Comparison of ENCODE assay signal across 1 cellular context in genomic region chr5:98929982-98930355, GRCh38.
TF ChIP-seq lines count a peak whose summit lies in the region.

No MANE protein-coding gene starts in this region.

TF ChIP-seq in endothelial cell of umbilical vein, 7 proteins besides CTCF, POLR2A, EP300 and RAD21:
- TF ChIP-seq MYC (IDR thresholded peaks at IDR 0.05; ENCODE audit: low read depth, low read length), result no peak
- no peak for TF ChIP-seq POLR2AphosphoS5 (IDR thresholded peaks at IDR 0.05; ENCODE audit: insufficient read depth, low read depth, low read length)
- no peak for TF ChIP-seq MAX (IDR thresholded peaks at IDR 0.05; ENCODE audit: insufficient read depth, insufficient read length)
- no peak for TF ChIP-seq GATA2 (IDR thresholded peaks at IDR 0.05; ENCODE audit: insufficient read depth, insufficient read length, low read depth, low read length)
- no peak for TF ChIP-seq EZH2 (IDR thresholded peaks at IDR 0.05; ENCODE audit: borderline replicate concordance, low read depth, low read length, severe bottlenecking)
